ENCODE assay signal across 1 cellular context in the genomic region with DNA sequence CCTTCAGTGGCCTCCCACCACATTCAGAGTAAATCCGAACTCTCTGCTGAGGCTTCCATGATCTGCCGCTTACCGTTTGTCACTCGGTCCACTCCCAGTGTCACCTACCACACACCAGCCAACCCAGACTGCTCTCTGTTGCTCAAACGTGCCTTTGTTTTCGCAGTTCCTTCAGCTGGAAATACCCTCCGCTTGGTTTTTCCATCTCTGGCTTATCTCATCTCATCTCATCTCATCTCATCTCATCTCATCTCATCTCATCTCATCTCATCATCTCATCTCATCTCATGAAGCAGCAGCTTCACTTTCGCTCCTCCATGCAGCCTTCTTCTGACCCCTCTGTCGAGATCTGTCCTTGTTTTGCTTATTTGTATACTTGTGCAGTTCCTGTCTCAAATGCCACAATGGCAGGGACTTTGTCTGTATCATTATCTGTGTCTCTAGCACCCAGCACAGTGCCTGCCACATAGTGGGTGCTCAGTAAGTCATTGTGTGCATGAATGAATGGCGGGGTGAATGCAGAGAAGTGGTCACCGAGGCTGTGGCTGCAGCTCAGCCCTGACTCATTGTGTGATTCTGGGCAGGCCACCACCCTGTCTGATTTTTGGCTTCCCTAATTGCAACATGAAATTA.
A peak's percentile ranks its signal among the peaks of the same experiment; 100 is the strongest.
TF ChIP-seq lines count a peak whose summit lies in the region.

No MANE protein-coding gene starts in this region.

TF ChIP-seq in GM12878, 131 proteins besides CTCF, POLR2A, EP300 and RAD21:
- peak; percentile 60; the same call in 1 of the 2 replicates for TF ChIP-seq NFIC (IDR thresholded peaks at IDR 0.05; ENCODE audit: low read depth, low read length)
- peak; percentile 13; the same call in 1 of the 2 replicates for TF ChIP-seq YY1 (IDR thresholded peaks at IDR 0.05; ENCODE audit: low read depth, low read length)
- TF ChIP-seq BCL11A (IDR thresholded peaks at IDR 0.05; ENCODE audit: low read depth, low read length), result peak; percentile 47; the same call in 1 of the 2 replicates
- TF ChIP-seq SPI1 (IDR thresholded peaks at IDR 0.05; ENCODE audit: borderline replicate concordance, insufficient read depth, low read depth, low read length), result peak; percentile 49
- TF ChIP-seq MYC (IDR thresholded peaks at IDR 0.05; ENCODE audit: insufficient read depth, insufficient read length, insufficient replicate concordance, low read length, severe bottlenecking), result no peak
- no peak for TF ChIP-seq ASH2L (IDR thresholded peaks at IDR 0.05; ENCODE audit: borderline replicate concordance, low read depth)
- peak; percentile 65 for TF ChIP-seq NBN (IDR thresholded peaks at IDR 0.05)
- 0 out of 2 replicates have a peak, but pooled peaks have one; percentile 28 for TF ChIP-seq IRF4 (IDR thresholded peaks at IDR 0.05; ENCODE audit: low read depth, low read length)
- no peak for TF ChIP-seq FOXK2 (IDR thresholded peaks at IDR 0.05)
- peak; percentile 44; the same call in 1 of the 2 replicates for TF ChIP-seq JUNB (IDR thresholded peaks at IDR 0.05)
- TF ChIP-seq POLR2AphosphoS5 (IDR thresholded peaks at IDR 0.05; ENCODE audit: low read length), result peak; percentile 29
- TF ChIP-seq FOXM1 (IDR thresholded peaks at IDR 0.05; ENCODE audit: low read depth, low read length), result no peak
- no peak for TF ChIP-seq RAD51 (IDR thresholded peaks at IDR 0.05)
- TF ChIP-seq, protein P1, sequence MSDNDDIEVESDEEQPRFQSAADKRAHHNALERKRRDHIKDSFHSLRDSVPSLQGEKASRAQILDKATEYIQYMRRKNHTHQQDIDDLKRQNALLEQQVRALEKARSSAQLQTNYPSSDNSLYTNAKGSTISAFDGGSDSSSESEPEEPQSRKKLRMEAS (IDR thresholded peaks at IDR 0.05; ENCODE audit: low read depth, low read length), result no peak
- TF ChIP-seq DPF2 (IDR thresholded peaks at IDR 0.05), result peak; percentile 60; the same call in 1 of the 2 replicates
- peak; percentile 9 to 40; a peak in 2 of 4 replicates for TF ChIP-seq IKZF2 (IDR thresholded peaks at IDR 0.05)
- TF ChIP-seq EED (IDR thresholded peaks at IDR 0.05; ENCODE audit: low read depth), result peak; percentile 20; the same call in 1 of the 2 replicates
- TF ChIP-seq MXI1 (IDR thresholded peaks at IDR 0.05; ENCODE audit: low read depth, low read length), result no peak
- TF ChIP-seq, protein P2, sequence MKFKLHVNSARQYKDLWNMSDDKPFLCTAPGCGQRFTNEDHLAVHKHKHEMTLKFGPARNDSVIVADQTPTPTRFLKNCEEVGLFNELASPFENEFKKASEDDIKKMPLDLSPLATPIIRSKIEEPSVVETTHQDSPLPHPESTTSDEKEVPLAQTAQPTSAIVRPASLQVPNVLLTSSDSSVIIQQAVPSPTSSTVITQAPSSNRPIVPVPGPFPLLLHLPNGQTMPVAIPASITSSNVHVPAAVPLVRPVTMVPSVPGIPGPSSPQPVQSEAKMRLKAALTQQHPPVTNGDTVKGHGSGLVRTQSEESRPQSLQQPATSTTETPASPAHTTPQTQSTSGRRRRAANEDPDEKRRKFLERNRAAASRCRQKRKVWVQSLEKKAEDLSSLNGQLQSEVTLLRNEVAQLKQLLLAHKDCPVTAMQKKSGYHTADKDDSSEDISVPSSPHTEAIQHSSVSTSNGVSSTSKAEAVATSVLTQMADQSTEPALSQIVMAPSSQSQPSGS (IDR thresholded peaks at IDR 0.05; ENCODE audit: low read length), result peak; percentile 53; the same call in 1 of the 2 replicates
- no peak for TF ChIP-seq MTA3 (IDR thresholded peaks at IDR 0.05; ENCODE audit: borderline replicate concordance, low read length)
- peak; percentile 48; the same call in 1 of the 2 replicates for TF ChIP-seq MTA2 (IDR thresholded peaks at IDR 0.05; ENCODE audit: low read depth)
- TF ChIP-seq, protein P3, sequence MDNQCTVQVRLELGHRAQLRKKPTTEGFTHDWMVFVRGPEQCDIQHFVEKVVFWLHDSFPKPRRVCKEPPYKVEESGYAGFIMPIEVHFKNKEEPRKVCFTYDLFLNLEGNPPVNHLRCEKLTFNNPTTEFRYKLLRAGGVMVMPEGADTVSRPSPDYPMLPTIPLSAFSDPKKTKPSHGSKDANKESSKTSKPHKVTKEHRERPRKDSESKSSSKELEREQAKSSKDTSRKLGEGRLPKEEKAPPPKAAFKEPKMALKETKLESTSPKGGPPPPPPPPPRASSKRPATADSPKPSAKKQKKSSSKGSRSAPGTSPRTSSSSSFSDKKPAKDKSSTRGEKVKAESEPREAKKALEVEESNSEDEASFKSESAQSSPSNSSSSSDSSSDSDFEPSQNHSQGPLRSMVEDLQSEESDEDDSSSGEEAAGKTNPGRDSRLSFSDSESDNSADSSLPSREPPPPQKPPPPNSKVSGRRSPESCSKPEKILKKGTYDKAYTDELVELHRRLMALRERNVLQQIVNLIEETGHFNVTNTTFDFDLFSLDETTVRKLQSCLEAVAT (IDR thresholded peaks at IDR 0.05), result peak; percentile 11; the same call in 1 of the 2 replicates
- peak in 1 of 2 experiments; percentile 73; a peak in 2 of 4 replicates for TF ChIP-seq BHLHE40 (IDR thresholded peaks at IDR 0.05; ENCODE audit: borderline replicate concordance in 1 of 2, low read depth in 2 of 2, low read length in 1 of 2)
- TF ChIP-seq ZNF24 (IDR thresholded peaks at IDR 0.05), result peak; percentile 89
- peak; percentile 66 for TF ChIP-seq RUNX3 (IDR thresholded peaks at IDR 0.05; ENCODE audit: low read length)
- TF ChIP-seq, protein P4, sequence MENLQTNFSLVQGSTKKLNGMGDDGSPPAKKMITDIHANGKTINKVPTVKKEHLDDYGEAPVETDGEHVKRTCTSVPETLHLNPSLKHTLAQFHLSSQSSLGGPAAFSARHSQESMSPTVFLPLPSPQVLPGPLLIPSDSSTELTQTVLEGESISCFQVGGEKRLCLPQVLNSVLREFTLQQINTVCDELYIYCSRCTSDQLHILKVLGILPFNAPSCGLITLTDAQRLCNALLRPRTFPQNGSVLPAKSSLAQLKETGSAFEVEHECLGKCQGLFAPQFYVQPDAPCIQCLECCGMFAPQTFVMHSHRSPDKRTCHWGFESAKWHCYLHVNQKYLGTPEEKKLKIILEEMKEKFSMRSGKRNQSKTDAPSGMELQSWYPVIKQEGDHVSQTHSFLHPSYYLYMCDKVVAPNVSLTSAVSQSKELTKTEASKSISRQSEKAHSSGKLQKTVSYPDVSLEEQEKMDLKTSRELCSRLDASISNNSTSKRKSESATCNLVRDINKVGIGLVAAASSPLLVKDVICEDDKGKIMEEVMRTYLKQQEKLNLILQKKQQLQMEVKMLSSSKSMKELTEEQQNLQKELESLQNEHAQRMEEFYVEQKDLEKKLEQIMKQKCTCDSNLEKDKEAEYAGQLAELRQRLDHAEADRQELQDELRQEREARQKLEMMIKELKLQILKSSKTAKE (IDR thresholded peaks at IDR 0.05; ENCODE audit: low read depth, poor library complexity, severe bottlenecking), result no peak
- TF ChIP-seq NFXL1 (IDR thresholded peaks at IDR 0.05; ENCODE audit: borderline replicate concordance), result no peak
- peak; percentile 14; the same call in 1 of the 2 replicates for TF ChIP-seq CREM (IDR thresholded peaks at IDR 0.05; ENCODE audit: low read depth)
- TF ChIP-seq, protein P5, sequence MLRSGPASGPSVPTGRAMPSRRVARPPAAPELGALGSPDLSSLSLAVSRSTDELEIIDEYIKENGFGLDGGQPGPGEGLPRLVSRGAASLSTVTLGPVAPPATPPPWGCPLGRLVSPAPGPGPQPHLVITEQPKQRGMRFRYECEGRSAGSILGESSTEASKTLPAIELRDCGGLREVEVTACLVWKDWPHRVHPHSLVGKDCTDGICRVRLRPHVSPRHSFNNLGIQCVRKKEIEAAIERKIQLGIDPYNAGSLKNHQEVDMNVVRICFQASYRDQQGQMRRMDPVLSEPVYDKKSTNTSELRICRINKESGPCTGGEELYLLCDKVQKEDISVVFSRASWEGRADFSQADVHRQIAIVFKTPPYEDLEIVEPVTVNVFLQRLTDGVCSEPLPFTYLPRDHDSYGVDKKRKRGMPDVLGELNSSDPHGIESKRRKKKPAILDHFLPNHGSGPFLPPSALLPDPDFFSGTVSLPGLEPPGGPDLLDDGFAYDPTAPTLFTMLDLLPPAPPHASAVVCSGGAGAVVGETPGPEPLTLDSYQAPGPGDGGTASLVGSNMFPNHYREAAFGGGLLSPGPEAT (IDR thresholded peaks at IDR 0.05; ENCODE audit: low read depth), result 0 out of 2 replicates have a peak, but pooled peaks have one; percentile 50
- TF ChIP-seq SMARCA5 (IDR thresholded peaks at IDR 0.05), result 0 out of 2 replicates have a peak, but pooled peaks have one; percentile 21
- TF ChIP-seq, protein P6, sequence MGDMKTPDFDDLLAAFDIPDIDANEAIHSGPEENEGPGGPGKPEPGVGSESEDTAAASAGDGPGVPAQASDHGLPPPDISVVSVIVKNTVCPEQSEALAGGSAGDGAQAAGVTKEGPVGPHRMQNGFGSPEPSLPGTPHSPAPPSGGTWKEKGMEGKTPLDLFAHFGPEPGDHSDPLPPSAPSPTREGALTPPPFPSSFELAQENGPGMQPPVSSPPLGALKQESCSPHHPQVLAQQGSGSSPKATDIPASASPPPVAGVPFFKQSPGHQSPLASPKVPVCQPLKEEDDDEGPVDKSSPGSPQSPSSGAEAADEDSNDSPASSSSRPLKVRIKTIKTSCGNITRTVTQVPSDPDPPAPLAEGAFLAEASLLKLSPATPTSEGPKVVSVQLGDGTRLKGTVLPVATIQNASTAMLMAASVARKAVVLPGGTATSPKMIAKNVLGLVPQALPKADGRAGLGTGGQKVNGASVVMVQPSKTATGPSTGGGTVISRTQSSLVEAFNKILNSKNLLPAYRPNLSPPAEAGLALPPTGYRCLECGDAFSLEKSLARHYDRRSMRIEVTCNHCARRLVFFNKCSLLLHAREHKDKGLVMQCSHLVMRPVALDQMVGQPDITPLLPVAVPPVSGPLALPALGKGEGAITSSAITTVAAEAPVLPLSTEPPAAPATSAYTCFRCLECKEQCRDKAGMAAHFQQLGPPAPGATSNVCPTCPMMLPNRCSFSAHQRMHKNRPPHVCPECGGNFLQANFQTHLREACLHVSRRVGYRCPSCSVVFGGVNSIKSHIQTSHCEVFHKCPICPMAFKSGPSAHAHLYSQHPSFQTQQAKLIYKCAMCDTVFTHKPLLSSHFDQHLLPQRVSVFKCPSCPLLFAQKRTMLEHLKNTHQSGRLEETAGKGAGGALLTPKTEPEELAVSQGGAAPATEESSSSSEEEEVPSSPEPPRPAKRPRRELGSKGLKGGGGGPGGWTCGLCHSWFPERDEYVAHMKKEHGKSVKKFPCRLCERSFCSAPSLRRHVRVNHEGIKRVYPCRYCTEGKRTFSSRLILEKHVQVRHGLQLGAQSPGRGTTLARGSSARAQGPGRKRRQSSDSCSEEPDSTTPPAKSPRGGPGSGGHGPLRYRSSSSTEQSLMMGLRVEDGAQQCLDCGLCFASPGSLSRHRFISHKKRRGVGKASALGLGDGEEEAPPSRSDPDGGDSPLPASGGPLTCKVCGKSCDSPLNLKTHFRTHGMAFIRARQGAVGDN (IDR thresholded peaks at IDR 0.05), result peak; percentile 8; the same call in 1 of the 2 replicates
- peak; percentile 49; the same call in 1 of the 3 replicates for TF ChIP-seq POU2F2 (IDR thresholded peaks at IDR 0.05; ENCODE audit: borderline replicate concordance, low read depth, low read length)
- no peak for TF ChIP-seq TCF7 (IDR thresholded peaks at IDR 0.05; ENCODE audit: borderline replicate concordance)
- TF ChIP-seq SP1 (IDR thresholded peaks at IDR 0.05; ENCODE audit: low read depth, low read length), result peak; percentile 11
- TF ChIP-seq EGR1 (IDR thresholded peaks at IDR 0.05; ENCODE audit: borderline replicate concordance in 1 of 2, low read depth in 2 of 2, low read length in 2 of 2), result no peak
- TF ChIP-seq HDGF (IDR thresholded peaks at IDR 0.05), result peak; percentile 96
- peak; percentile 40; the same call in 1 of the 2 replicates for TF ChIP-seq ATF7 (IDR thresholded peaks at IDR 0.05; ENCODE audit: low read depth)
